8 cellular contexts compared by ENCODE assay signal in genomic region chr1:234699795-234700665, GRCh38.
A peak's percentile ranks its signal among the peaks of the same experiment; 100 is the strongest.
DNase-seq lines count a peak whose midpoint lies in the region; ATAC-seq and TF ChIP-seq lines count a peak whose summit lies in the region.

No MANE protein-coding gene starts in this region.

- H2AFZ ChIP-seq in PC-3 (ENCODE audit: low read length) = no peak overlapping the region

- H3K9me3 Mint-ChIP-seq in activated naive CD8-positive, alpha-beta T cell treated with anti-CD3 and anti-CD28 coated beads, Interleukin-2, amount 50 U/mL, for 24 hours = no peaks in the 10 kb centered on the region
- no peaks in the 10 kb centered on the region for H3K9me3 Mint-ChIP-seq in activated naive CD8-positive, alpha-beta T cell treated with anti-CD3 and anti-CD28 coated beads for 36 hours

- peaks cover 16% of the 10 kb centered on the region for H3K4me1 Mint-ChIP-seq in activated naive CD8-positive, alpha-beta T cell treated with anti-CD3 and anti-CD28 coated beads, Interleukin-2, amount 50 U/mL, for 24 hours
- peaks cover 12% of the 10 kb centered on the region for H3K4me1 Mint-ChIP-seq in activated naive CD8-positive, alpha-beta T cell treated with anti-CD3 and anti-CD28 coated beads for 36 hours

- ATAC-seq in activated naive CD8-positive, alpha-beta T cell treated with anti-CD3 and anti-CD28 coated beads, Interleukin-2, amount 50 U/mL, for 24 hours = peak; percentile 74
- ATAC-seq in esophagus mucosa (peak; percentile 84), PC-3 (no peak)

- no peaks in the 10 kb centered on the region for H3K36me3 Mint-ChIP-seq in activated naive CD8-positive, alpha-beta T cell treated with anti-CD3 and anti-CD28 coated beads, Interleukin-2, amount 50 U/mL, for 24 hours (ENCODE audit: low read depth)
- no peaks in the 10 kb centered on the region for H3K36me3 Mint-ChIP-seq in activated naive CD8-positive, alpha-beta T cell treated with anti-CD3 and anti-CD28 coated beads for 36 hours

- H3K27ac Mint-ChIP-seq in activated naive CD8-positive, alpha-beta T cell treated with anti-CD3 and anti-CD28 coated beads, Interleukin-2, amount 50 U/mL, for 24 hours = no peak overlapping the region
- H3K27ac Mint-ChIP-seq in activated naive CD8-positive, alpha-beta T cell treated with anti-CD3 and anti-CD28 coated beads for 36 hours = no peak overlapping the region

- no peak overlapping the region for H3K9ac ChIP-seq in PC-3 (ENCODE audit: low read length)

- no TSS peak for BruUV-seq in PC-3 (replicated peaks; lab: Mats Ljungman, UMichigan)

- POLR2A ChIA-PET in HEK293 (lab: Yijun Ruan, JAX) (interaction anchor here (1.0 to 1.4 kb wide), 3 partner anchors 18 to 96 kb away, joined by 3 to 7 read pairs (median 3); no protein-coding TSS in a partner anchor), PC-3 (lab: Charles Lee; ENCODE audit: unreplicated experiment) (interaction anchor here (0.6 kb wide), 1 partner anchor 96 kb away, joined by 4 read pairs; no protein-coding TSS in a partner anchor)

- TF ChIP-seq CTCF in HEK293 (tag by site-specific recombination; IDR thresholded peaks at IDR 0.05) = no peak
- no peak for TF ChIP-seq CTCF in PC-3 (conservative IDR thresholded peaks at IDR 0.05; ENCODE audit: low read depth, low read length)

- H3K4me3 ChIP-seq in HEK293 (ENCODE audit: low read depth, low read length) (no peak overlapping the region), PC-3 (ENCODE audit: low read length) (no peak overlapping the region)

- intact Hi-C loops in PC-3 (cut with micrococcal nuclease) = loop anchor here (10.0 kb wide), 1 partner anchor 85 kb away; the partner anchor contains the start of gene IRF2BP2

- H3K27me3 ChIP-seq in PC-3 (ENCODE audit: low read length) = no peaks in the 10 kb centered on the region

- no peak overlapping the region for H3K4me3 Mint-ChIP-seq in activated naive CD8-positive, alpha-beta T cell treated with anti-CD3 and anti-CD28 coated beads, Interleukin-2, amount 50 U/mL, for 24 hours
- H3K4me3 Mint-ChIP-seq in activated naive CD8-positive, alpha-beta T cell treated with anti-CD3 and anti-CD28 coated beads for 36 hours = no peak overlapping the region

- no peak for DNase-seq in activated naive CD8-positive, alpha-beta T cell treated with anti-CD3 and anti-CD28 coated beads, Interleukin-2, amount 50 U/mL, for 24 hours
- no peak for DNase-seq in activated naive CD8-positive, alpha-beta T cell treated with anti-CD3 and anti-CD28 coated beads for 36 hours
- DNase-seq in NCI-H2227 (lab: John Stamatoyannopoulos, UW; ENCODE audit: unreplicated experiment) (peak; percentile 49), retina (peak; percentile 62), PC-3 (no peak), NCI-H1092 treated with DMSO at 0.1 percent for 48 hours (lab: John Stamatoyannopoulos, UW) (no peak)

- no peak overlapping the region for H3K4me2 ChIP-seq in PC-3 (ENCODE audit: low read length)

- peak overlapping the region; percentile 65 for H3K27ac ChIP-seq in HEK293 (ENCODE audit: extremely low read depth, low read depth, low read length)
- H3K27ac ChIP-seq in PC-3 (ENCODE audit: low read length) = no peak overlapping the region

- H3K4me1 ChIP-seq in HEK293 (ENCODE audit: control insufficient read depth, insufficient read depth, low read length) (peaks cover 12% of the 10 kb centered on the region), PC-3 (ENCODE audit: insufficient read depth, low read length) (peaks cover under 1% of the 10 kb centered on the region; the same call in 1 of the 2 replicates)

- CTCF ChIA-PET in HEK293 (lab: Yijun Ruan, JAX) (interaction anchor here (0.6 to 1.4 kb wide), 3 partner anchors 9 to 201 kb away, joined by 3 to 4 read pairs (median 4); no protein-coding TSS in a partner anchor), PC-3 (lab: Charles Lee) (no interaction called here)

- H4K20me1 ChIP-seq in PC-3 (ENCODE audit: low read length) = no peaks in the 10 kb centered on the region

- no peaks in the 10 kb centered on the region for H3K27me3 Mint-ChIP-seq in activated naive CD8-positive, alpha-beta T cell treated with anti-CD3 and anti-CD28 coated beads, Interleukin-2, amount 50 U/mL, for 24 hours
- no peaks in the 10 kb centered on the region for H3K27me3 Mint-ChIP-seq in activated naive CD8-positive, alpha-beta T cell treated with anti-CD3 and anti-CD28 coated beads for 36 hours

- no peaks in the 10 kb centered on the region for H3K9me2 ChIP-seq in PC-3 (replicated peaks; ENCODE audit: low read length)

- H3K36me3 ChIP-seq in HEK293 (ENCODE audit: control insufficient read depth in 2 of 2, insufficient read depth in 1 of 2, low read length in 2 of 2) (no peaks in the 10 kb centered on the region), PC-3 (ENCODE audit: low read depth, low read length) (no peaks in the 10 kb centered on the region)

- H3K79me2 ChIP-seq in PC-3 (ENCODE audit: low read length) = no peaks in the 10 kb centered on the region

- H3F3A ChIP-seq in PC-3 (ENCODE audit: low read length, unreplicated experiment) = no peaks in the 10 kb centered on the region

- no peaks in the 10 kb centered on the region for H3K9me3 ChIP-seq in HEK293 (ENCODE audit: control insufficient read depth, insufficient read depth, low read depth, low read length)
- no peaks in the 10 kb centered on the region for H3K9me3 ChIP-seq in PC-3 (ENCODE audit: low read length)

TF ChIP-seq in HEK293, 187 proteins besides CTCF, POLR2A, EP300 and RAD21 (continues in another document):
- TF ChIP-seq ZNF362 (tag by site-specific recombination; IDR thresholded peaks at IDR 0.05) (peak; percentile 86), ZNF394 (tag by site-specific recombination; IDR thresholded peaks at IDR 0.05; ENCODE audit: borderline replicate concordance) (peak; percentile 95), ELK4 (IDR thresholded peaks at IDR 0.05; ENCODE audit: borderline replicate concordance, low read depth, low read length) (no peak), ZNF548 (tag by site-specific recombination; IDR thresholded peaks at IDR 0.05) (no peak), ZSCAN5A (tag by site-specific recombination; IDR thresholded peaks at IDR 0.05) (no peak), ZNF501 (tag by site-specific recombination; IDR thresholded peaks at IDR 0.05) (peak; percentile 85), ZNF184 (tag by site-specific recombination; IDR thresholded peaks at IDR 0.05) (peak; percentile 98), ZNF624 (tag by site-specific recombination; IDR thresholded peaks at IDR 0.05) (no peak), ZNF221 (tag by site-specific recombination; IDR thresholded peaks at IDR 0.05; ENCODE audit: borderline replicate concordance) (peak; percentile 68; the same call in 1 of the 2 replicates), ZNF19 (tag by site-specific recombination; IDR thresholded peaks at IDR 0.05; ENCODE audit: low read depth) (no peak), REPIN1 (tag by site-specific recombination; IDR thresholded peaks at IDR 0.05; ENCODE audit: low read depth) (peak; percentile 53; the same call in 1 of the 2 replicates), ZNF341 (tag by site-specific recombination; IDR thresholded peaks at IDR 0.05; ENCODE audit: low read depth) (no peak), MZF1 (tag by site-specific recombination; IDR thresholded peaks at IDR 0.05; ENCODE audit: borderline replicate concordance) (peak; percentile 79; the same call in 1 of the 2 replicates), ZSCAN18 (tag by site-specific recombination; IDR thresholded peaks at IDR 0.05) (no peak; the same call in 1 of the 2 replicates), ZNF157 (tag by site-specific recombination; IDR thresholded peaks at IDR 0.05) (0 out of 2 replicates have a peak, but pooled peaks have one; percentile 22), KLF9 (tag by site-specific recombination; IDR thresholded peaks at IDR 0.05; ENCODE audit: low read depth) (no peak), ZNF571 (tag by site-specific recombination; IDR thresholded peaks at IDR 0.05) (no peak)

Comparison
In these comparisons a context has a peak if more than half of its experiments do, and no peak if none do; other contexts are left out.
1. DNase-seq: peak in NCI-H2227 (single experiment) and retina (single experiment); none in activated naive CD8-positive, alpha-beta T cell treated with anti-CD3 and anti-CD28 coated beads, Interleukin-2, amount 50 U/mL, for 24 hours (single experiment), activated naive CD8-positive, alpha-beta T cell treated with anti-CD3 and anti-CD28 coated beads for 36 hours (single experiment), PC-3 (single experiment) and NCI-H1092 treated with DMSO at 0.1 percent for 48 hours (single experiment).